1 cellular context compared by ENCODE assay signal in the genomic region with DNA sequence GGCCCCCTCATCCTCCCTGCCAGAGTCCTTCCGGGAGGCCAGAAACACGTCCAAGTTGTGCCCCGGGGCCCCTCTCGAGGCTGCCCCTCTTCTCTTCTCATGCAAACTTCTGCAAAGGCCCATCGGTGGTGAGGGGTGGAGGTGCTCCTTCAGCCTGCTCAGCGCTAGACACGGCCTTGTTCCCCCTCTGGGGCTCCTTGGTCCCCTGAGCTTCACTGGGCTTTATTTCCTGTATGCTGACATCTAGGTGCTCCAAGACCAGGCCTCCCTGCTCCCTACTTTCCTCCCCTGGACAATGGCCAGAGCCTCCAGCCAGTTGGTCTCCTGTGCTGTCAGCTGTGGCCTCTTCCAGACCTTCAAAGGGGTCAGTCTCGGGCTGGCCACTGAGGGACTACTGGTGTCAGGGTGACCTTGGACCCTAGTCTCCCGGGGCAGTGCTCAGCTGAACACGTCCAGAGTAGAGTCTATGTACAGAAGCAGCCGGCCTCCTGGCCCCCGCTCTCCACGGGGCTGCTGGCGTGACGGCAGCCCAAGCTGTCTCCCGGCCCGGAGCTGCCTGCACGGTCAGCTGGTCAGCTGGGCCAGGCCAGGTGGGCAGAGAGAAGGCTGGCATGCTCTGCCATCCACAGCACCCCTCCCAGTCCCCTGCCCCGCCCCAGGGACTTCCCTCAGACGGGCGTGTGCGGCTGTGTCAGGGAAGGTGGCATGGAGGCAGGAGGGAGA.
TF ChIP-seq lines count a peak whose summit lies in the region.

No MANE protein-coding gene starts in this region.

TF ChIP-seq in HepG2, 621 proteins besides CTCF, POLR2A, EP300 and RAD21 (continued from another document and continues in another):
- TF ChIP-seq, protein P1, sequence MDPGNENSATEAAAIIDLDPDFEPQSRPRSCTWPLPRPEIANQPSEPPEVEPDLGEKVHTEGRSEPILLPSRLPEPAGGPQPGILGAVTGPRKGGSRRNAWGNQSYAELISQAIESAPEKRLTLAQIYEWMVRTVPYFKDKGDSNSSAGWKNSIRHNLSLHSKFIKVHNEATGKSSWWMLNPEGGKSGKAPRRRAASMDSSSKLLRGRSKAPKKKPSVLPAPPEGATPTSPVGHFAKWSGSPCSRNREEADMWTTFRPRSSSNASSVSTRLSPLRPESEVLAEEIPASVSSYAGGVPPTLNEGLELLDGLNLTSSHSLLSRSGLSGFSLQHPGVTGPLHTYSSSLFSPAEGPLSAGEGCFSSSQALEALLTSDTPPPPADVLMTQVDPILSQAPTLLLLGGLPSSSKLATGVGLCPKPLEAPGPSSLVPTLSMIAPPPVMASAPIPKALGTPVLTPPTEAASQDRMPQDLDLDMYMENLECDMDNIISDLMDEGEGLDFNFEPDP (CRISPR knock-in tag; conservative IDR thresholded peaks at IDR 0.05) = no peak
- TF ChIP-seq FOXP1 (IDR thresholded peaks at IDR 0.05) (no peak), FOXP1 (CRISPR knock-in tag; IDR thresholded peaks at IDR 0.05) (no peak), GZF1 (CRISPR knock-in tag; IDR thresholded peaks at IDR 0.05) (peak; percentile 66; the same call in 1 of the 2 replicates), SOX6 (IDR thresholded peaks at IDR 0.05) (no peak), SOX6 (CRISPR knock-in tag; IDR thresholded peaks at IDR 0.05) (peak; percentile 86), ZNF678 (CRISPR knock-in tag; IDR thresholded peaks at IDR 0.05) (no peak), ZNF781 (CRISPR knock-in tag; IDR thresholded peaks at IDR 0.05; ENCODE audit: borderline replicate concordance, not compliant biosample characterization) (no peak), ELF4 (CRISPR knock-in tag; IDR thresholded peaks at IDR 0.05; ENCODE audit: borderline replicate concordance) (no peak), ELF3 (CRISPR knock-in tag; IDR thresholded peaks at IDR 0.05) (peak; percentile 66), ZNF616 (CRISPR knock-in tag; IDR thresholded peaks at IDR 0.05; ENCODE audit: low read depth) (no peak), REL (CRISPR knock-in tag; conservative IDR thresholded peaks at IDR 0.05) (no peak), ZNF282 (IDR thresholded peaks at IDR 0.05; ENCODE audit: partially characterized antibody) (no peak), ZSCAN22 (CRISPR knock-in tag; IDR thresholded peaks at IDR 0.05) (no peak), YY1 (IDR thresholded peaks at IDR 0.05; ENCODE audit: insufficient read depth, insufficient replicate concordance, low read depth, low read length) (no peak), ZNF768 (CRISPR knock-in tag; IDR thresholded peaks at IDR 0.05) (no peak), ZNF83 (CRISPR knock-in tag; IDR thresholded peaks at IDR 0.05; ENCODE audit: borderline replicate concordance) (no peak), ZFY (CRISPR knock-in tag; IDR thresholded peaks at IDR 0.05) (peak; percentile 26; the same call in 1 of the 2 replicates), ZNF329 (CRISPR knock-in tag; IDR thresholded peaks at IDR 0.05; ENCODE audit: low read depth) (no peak), ZNF747 (CRISPR knock-in tag; IDR thresholded peaks at IDR 0.05; ENCODE audit: borderline replicate concordance) (0 out of 2 replicates have a peak, but pooled peaks have one; percentile 62), ZNF326 (CRISPR knock-in tag; IDR thresholded peaks at IDR 0.05; ENCODE audit: borderline replicate concordance) (no peak), ZNF101 (CRISPR knock-in tag; IDR thresholded peaks at IDR 0.05; ENCODE audit: borderline replicate concordance, low read depth) (no peak), LCORL (IDR thresholded peaks at IDR 0.05) (no peak), LCORL (CRISPR knock-in tag; IDR thresholded peaks at IDR 0.05) (peak; percentile 98), SIN3A (IDR thresholded peaks at IDR 0.05; ENCODE audit: borderline replicate concordance, low read depth, low read length) (peak; percentile 73; the same call in 1 of the 2 replicates), TCF12 (IDR thresholded peaks at IDR 0.05) (no peak), TCF12 (CRISPR knock-in tag; IDR thresholded peaks at IDR 0.05) (no peak), RFX3 (CRISPR knock-in tag; IDR thresholded peaks at IDR 0.05) (no peak), IRX3 (CRISPR knock-in tag; IDR thresholded peaks at IDR 0.05; ENCODE audit: borderline replicate concordance, low read depth) (no peak), PHF21A (CRISPR knock-in tag; IDR thresholded peaks at IDR 0.05) (peak; percentile 91)
- TF ChIP-seq, protein P2, sequence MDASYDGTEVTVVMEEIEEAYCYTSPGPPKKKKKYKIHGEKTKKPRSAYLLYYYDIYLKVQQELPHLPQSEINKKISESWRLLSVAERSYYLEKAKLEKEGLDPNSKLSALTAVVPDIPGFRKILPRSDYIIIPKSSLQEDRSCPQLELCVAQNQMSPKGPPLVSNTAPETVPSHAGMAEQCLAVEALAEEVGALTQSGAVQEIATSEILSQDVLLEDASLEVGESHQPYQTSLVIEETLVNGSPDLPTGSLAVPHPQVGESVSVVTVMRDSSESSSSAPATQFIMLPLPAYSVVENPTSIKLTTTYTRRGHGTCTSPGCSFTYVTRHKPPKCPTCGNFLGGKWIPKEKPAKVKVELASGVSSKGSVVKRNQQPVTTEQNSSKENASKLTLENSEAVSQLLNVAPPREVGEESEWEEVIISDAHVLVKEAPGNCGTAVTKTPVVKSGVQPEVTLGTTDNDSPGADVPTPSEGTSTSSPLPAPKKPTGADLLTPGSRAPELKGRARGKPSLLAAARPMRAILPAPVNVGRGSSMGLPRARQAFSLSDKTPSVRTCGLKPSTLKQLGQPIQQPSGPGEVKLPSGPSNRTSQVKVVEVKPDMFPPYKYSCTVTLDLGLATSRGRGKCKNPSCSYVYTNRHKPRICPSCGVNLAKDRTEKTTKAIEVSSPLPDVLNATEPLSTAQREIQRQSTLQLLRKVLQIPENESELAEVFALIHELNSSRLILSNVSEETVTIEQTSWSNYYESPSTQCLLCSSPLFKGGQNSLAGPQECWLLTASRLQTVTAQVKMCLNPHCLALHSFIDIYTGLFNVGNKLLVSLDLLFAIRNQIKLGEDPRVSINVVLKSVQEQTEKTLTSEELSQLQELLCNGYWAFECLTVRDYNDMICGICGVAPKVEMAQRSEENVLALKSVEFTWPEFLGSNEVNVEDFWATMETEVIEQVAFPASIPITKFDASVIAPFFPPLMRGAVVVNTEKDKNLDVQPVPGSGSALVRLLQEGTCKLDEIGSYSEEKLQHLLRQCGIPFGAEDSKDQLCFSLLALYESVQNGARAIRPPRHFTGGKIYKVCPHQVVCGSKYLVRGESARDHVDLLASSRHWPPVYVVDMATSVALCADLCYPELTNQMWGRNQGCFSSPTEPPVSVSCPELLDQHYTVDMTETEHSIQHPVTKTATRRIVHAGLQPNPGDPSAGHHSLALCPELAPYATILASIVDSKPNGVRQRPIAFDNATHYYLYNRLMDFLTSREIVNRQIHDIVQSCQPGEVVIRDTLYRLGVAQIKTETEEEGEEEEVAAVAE (CRISPR knock-in tag; IDR thresholded peaks at IDR 0.05; ENCODE audit: borderline replicate concordance) = no peak
- TF ChIP-seq, protein P3, sequence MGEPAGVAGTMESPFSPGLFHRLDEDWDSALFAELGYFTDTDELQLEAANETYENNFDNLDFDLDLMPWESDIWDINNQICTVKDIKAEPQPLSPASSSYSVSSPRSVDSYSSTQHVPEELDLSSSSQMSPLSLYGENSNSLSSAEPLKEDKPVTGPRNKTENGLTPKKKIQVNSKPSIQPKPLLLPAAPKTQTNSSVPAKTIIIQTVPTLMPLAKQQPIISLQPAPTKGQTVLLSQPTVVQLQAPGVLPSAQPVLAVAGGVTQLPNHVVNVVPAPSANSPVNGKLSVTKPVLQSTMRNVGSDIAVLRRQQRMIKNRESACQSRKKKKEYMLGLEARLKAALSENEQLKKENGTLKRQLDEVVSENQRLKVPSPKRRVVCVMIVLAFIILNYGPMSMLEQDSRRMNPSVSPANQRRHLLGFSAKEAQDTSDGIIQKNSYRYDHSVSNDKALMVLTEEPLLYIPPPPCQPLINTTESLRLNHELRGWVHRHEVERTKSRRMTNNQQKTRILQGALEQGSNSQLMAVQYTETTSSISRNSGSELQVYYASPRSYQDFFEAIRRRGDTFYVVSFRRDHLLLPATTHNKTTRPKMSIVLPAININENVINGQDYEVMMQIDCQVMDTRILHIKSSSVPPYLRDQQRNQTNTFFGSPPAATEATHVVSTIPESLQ (CRISPR knock-in tag; conservative IDR thresholded peaks at IDR 0.05) = no peak
- TF ChIP-seq, protein P4, sequence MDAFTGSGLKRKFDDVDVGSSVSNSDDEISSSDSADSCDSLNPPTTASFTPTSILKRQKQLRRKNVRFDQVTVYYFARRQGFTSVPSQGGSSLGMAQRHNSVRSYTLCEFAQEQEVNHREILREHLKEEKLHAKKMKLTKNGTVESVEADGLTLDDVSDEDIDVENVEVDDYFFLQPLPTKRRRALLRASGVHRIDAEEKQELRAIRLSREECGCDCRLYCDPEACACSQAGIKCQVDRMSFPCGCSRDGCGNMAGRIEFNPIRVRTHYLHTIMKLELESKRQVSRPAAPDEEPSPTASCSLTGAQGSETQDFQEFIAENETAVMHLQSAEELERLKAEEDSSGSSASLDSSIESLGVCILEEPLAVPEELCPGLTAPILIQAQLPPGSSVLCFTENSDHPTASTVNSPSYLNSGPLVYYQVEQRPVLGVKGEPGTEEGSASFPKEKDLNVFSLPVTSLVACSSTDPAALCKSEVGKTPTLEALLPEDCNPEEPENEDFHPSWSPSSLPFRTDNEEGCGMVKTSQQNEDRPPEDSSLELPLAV (CRISPR knock-in tag; conservative IDR thresholded peaks at IDR 0.05; ENCODE audit: low read depth) = no peak
- TF ChIP-seq, protein P5, sequence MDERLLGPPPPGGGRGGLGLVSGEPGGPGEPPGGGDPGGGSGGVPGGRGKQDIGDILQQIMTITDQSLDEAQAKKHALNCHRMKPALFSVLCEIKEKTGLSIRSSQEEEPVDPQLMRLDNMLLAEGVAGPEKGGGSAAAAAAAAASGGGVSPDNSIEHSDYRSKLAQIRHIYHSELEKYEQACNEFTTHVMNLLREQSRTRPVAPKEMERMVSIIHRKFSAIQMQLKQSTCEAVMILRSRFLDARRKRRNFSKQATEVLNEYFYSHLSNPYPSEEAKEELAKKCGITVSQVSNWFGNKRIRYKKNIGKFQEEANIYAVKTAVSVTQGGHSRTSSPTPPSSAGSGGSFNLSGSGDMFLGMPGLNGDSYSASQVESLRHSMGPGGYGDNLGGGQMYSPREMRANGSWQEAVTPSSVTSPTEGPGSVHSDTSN (CRISPR knock-in tag; IDR thresholded peaks at IDR 0.05) = no peak
- TF ChIP-seq, protein P6, sequence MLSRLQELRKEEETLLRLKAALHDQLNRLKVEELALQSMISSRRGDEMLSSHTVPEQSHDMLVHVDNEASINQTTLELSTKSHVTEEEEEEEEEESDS (CRISPR knock-in tag; IDR thresholded peaks at IDR 0.05; ENCODE audit: borderline replicate concordance) = no peak
- TF ChIP-seq, protein P7, sequence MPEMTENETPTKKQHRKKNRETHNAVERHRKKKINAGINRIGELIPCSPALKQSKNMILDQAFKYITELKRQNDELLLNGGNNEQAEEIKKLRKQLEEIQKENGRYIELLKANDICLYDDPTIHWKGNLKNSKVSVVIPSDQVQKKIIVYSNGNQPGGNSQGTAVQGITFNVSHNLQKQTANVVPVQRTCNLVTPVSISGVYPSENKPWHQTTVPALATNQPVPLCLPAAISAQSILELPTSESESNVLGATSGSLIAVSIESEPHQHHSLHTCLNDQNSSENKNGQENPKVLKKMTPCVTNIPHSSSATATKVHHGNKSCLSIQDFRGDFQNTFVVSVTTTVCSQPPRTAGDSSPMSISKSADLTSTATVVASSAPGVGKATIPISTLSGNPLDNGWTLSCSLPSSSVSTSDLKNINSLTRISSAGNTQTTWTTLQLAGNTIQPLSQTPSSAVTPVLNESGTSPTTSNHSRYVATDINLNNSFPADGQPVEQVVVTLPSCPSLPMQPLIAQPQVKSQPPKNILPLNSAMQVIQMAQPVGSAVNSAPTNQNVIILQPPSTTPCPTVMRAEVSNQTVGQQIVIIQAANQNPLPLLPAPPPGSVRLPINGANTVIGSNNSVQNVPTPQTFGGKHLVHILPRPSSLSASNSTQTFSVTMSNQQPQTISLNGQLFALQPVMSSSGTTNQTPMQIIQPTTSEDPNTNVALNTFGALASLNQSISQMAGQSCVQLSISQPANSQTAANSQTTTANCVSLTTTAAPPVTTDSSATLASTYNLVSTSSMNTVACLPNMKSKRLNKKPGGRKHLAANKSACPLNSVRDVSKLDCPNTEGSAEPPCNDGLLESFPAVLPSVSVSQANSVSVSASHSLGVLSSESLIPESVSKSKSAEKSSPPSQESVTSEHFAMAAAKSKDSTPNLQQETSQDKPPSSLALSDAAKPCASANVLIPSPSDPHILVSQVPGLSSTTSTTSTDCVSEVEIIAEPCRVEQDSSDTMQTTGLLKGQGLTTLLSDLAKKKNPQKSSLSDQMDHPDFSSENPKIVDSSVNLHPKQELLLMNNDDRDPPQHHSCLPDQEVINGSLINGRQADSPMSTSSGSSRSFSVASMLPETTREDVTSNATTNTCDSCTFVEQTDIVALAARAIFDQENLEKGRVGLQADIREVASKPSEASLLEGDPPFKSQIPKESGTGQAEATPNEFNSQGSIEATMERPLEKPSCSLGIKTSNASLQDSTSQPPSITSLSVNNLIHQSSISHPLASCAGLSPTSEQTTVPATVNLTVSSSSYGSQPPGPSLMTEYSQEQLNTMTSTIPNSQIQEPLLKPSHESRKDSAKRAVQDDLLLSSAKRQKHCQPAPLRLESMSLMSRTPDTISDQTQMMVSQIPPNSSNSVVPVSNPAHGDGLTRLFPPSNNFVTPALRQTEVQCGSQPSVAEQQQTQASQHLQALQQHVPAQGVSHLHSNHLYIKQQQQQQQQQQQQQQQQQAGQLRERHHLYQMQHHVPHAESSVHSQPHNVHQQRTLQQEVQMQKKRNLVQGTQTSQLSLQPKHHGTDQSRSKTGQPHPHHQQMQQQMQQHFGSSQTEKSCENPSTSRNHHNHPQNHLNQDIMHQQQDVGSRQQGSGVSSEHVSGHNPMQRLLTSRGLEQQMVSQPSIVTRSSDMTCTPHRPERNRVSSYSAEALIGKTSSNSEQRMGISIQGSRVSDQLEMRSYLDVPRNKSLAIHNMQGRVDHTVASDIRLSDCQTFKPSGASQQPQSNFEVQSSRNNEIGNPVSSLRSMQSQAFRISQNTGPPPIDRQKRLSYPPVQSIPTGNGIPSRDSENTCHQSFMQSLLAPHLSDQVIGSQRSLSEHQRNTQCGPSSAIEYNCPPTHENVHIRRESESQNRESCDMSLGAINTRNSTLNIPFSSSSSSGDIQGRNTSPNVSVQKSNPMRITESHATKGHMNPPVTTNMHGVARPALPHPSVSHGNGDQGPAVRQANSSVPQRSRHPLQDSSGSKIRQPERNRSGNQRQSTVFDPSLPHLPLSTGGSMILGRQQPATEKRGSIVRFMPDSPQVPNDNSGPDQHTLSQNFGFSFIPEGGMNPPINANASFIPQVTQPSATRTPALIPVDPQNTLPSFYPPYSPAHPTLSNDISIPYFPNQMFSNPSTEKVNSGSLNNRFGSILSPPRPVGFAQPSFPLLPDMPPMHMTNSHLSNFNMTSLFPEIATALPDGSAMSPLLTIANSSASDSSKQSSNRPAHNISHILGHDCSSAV (CRISPR knock-in tag; IDR thresholded peaks at IDR 0.05; ENCODE audit: borderline replicate concordance) = no peak
- TF ChIP-seq, protein P8, sequence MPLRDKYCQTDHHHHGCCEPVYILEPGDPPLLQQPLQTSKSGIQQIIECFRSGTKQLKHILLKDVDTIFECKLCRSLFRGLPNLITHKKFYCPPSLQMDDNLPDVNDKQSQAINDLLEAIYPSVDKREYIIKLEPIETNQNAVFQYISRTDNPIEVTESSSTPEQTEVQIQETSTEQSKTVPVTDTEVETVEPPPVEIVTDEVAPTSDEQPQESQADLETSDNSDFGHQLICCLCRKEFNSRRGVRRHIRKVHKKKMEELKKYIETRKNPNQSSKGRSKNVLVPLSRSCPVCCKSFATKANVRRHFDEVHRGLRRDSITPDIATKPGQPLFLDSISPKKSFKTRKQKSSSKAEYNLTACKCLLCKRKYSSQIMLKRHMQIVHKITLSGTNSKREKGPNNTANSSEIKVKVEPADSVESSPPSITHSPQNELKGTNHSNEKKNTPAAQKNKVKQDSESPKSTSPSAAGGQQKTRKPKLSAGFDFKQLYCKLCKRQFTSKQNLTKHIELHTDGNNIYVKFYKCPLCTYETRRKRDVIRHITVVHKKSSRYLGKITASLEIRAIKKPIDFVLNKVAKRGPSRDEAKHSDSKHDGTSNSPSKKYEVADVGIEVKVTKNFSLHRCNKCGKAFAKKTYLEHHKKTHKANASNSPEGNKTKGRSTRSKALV (CRISPR knock-in tag; IDR thresholded peaks at IDR 0.05) = 0 out of 2 replicates have a peak, but pooled peaks have one; percentile 47
